Comparison of ENCODE assay signal across 11 cellular contexts in genomic region chr16:6023449-6023848, GRCh38.
"Had no signal": no experiment of that assay in that cellular context is flagged by ENCODE, and none has a peak within 500 bp of the region (broad histone marks: within the 10 kb centered on the region; RNA-seq: fewer than 3 reads in every experiment).

No MANE protein-coding gene starts in this region.

- H3K4me3 ChIP-seq: GM23248, GM23338, HAP-1 had no signal

- H3K9ac ChIP-seq: GM23248 had no signal

- FAIRE-seq: H1, H54 had no signal

- H3K27ac ChIP-seq: GM23248 had no signal

- H2AFZ ChIP-seq: GM23248, GM23338 had no signal

- H3K9me3 ChIP-seq: HAP-1 had no signal

- H3K4me2 ChIP-seq: GM23338 had no signal

- DNase-seq: GM23248, GOT3, H7, H9, HCEC 1CT, HFFc6 had no signal

- H3K36me3 ChIP-seq: HAP-1 had no signal

- ATAC-seq: GM23338, HCT116 had no signal
